In the genomic region with DNA sequence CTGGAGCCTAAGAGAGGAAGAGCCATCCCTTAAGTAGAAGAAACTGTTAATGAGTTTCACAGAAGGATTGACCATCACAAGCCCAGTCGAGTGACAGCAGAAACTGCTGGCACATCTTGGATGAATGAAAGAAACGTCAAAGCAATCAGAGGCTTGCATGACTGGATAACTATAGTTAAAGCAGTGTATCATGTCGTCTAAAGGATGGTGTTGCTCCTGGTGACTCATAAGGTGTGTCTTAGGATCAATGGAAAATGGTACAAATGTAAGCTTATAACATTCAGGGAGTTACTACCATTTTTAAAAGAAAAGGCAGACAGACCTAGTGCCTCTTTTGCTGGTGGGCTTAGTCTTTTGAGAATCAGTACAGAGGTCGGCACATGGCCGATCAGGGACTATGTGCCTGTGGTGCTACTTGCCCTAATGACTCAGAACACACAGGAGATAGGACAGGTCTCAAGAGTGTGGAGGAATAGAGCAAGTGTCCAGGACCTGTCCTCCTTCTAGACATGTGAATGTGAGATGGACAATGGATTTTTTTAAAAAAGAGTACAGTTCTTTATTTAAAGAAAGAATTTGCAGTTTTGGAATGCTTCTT, we compare ENCODE assay signal across 15 cellular contexts.
"Had no signal": no experiment of that assay in that cellular context is flagged by ENCODE, and none has a peak within 500 bp of the region (broad histone marks: within the 10 kb centered on the region; RNA-seq: fewer than 3 reads in every experiment).

No MANE protein-coding gene starts in this region.

- H3K9me3 ChIP-seq: ascending aorta, colonic mucosa, lower lobe of right lung, right atrium auricular region, tibial nerve had no signal

- H3K36me3 ChIP-seq: ascending aorta, colonic mucosa, lower lobe of right lung, right atrium auricular region, tibial nerve had no signal

- H3K9me3 Mint-ChIP-seq: activated CD4-positive, alpha-beta memory T cell treated with anti-CD3 and anti-CD28 coated beads for 36 hours; naive thymus-derived CD8-positive, alpha-beta T cell; T-helper 2 cell treated with Interferon-gamma antibody and Interleukin-4, amounts not matched to agents 5 μg/mL and 100 μg/mL, for 36 hours had no signal

- DNase-seq: activated CD4-positive, alpha-beta memory T cell treated with anti-CD3 and anti-CD28 coated beads for 36 hours; activated CD4-positive, alpha-beta T cell treated with anti-CD3 and anti-CD28 coated beads for 1 hour; activated CD8-positive, alpha-beta memory T cell treated with anti-CD3 and anti-CD28 coated beads, Interleukin-2, amount 50 U/mL, for 48 hours; colonic mucosa; effector CD8-positive, alpha-beta T cell; glutamatergic neuron; left cardiac atrium; lower lobe of right lung; naive thymus-derived CD8-positive, alpha-beta T cell; posterior cingulate gyrus; small intestine had no signal

- ATAC-seq: left cardiac atrium; lower lobe of right lung; naive thymus-derived CD8-positive, alpha-beta T cell had no signal

- H3K27ac ChIP-seq: ascending aorta, colonic mucosa, lower lobe of right lung, right atrium auricular region, tibial nerve had no signal

- H3K27ac Mint-ChIP-seq: activated CD4-positive, alpha-beta memory T cell treated with anti-CD3 and anti-CD28 coated beads for 36 hours; naive thymus-derived CD8-positive, alpha-beta T cell; T-helper 2 cell treated with Interferon-gamma antibody and Interleukin-4, amounts not matched to agents 5 μg/mL and 100 μg/mL, for 36 hours had no signal

- H3K36me3 Mint-ChIP-seq: activated CD4-positive, alpha-beta memory T cell treated with anti-CD3 and anti-CD28 coated beads for 36 hours; naive thymus-derived CD8-positive, alpha-beta T cell had no signal

- H3K4me3 ChIP-seq: ascending aorta, colonic mucosa, lower lobe of right lung, right atrium auricular region, tibial nerve had no signal

- H3K27me3 ChIP-seq: ascending aorta, colonic mucosa, right atrium auricular region, tibial nerve had no signal

- H3K4me1 ChIP-seq: colonic mucosa, lower lobe of right lung had no signal

- H3K4me3 Mint-ChIP-seq: activated CD4-positive, alpha-beta memory T cell treated with anti-CD3 and anti-CD28 coated beads for 36 hours; naive thymus-derived CD8-positive, alpha-beta T cell; T-helper 2 cell treated with Interferon-gamma antibody and Interleukin-4, amounts not matched to agents 5 μg/mL and 100 μg/mL, for 36 hours had no signal
